Comparison of ENCODE assay signal across 1 cellular context in the genomic region with DNA sequence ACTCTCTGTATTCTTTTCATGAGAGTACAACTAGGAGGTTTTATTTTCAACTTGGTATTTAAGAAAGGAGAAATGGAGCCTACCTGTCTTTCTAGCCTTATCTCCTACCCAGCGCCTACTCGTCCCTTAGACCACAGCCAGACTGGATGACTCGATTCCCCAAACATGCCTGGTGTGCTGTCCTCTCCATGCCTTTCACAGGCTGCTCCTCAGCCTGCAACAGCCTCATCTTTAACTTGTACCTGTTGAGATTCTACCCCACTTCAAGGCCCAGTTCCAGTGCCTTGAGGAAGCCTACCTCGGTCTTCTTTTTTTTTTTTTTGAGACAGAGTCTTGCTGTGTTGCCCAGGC.
TF ChIP-seq lines count a peak whose summit lies in the region.

No MANE protein-coding gene starts in this region.

TF ChIP-seq in IMR-90, 13 proteins besides CTCF, POLR2A, EP300 and RAD21:
- TF ChIP-seq MAZ (IDR thresholded peaks at IDR 0.05; ENCODE audit: borderline replicate concordance, low read depth, low read length) (no peak), SMC3 (IDR thresholded peaks at IDR 0.05; ENCODE audit: low read depth, low read length) (no peak), MAFK (IDR thresholded peaks at IDR 0.05; ENCODE audit: low read depth, low read length) (no peak), CEBPB (IDR thresholded peaks at IDR 0.05; ENCODE audit: low read depth, low read length) (no peak)
- TF ChIP-seq, protein P1, sequence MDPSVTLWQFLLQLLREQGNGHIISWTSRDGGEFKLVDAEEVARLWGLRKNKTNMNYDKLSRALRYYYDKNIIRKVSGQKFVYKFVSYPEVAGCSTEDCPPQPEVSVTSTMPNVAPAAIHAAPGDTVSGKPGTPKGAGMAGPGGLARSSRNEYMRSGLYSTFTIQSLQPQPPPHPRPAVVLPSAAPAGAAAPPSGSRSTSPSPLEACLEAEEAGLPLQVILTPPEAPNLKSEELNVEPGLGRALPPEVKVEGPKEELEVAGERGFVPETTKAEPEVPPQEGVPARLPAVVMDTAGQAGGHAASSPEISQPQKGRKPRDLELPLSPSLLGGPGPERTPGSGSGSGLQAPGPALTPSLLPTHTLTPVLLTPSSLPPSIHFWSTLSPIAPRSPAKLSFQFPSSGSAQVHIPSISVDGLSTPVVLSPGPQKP (IDR thresholded peaks at IDR 0.05; ENCODE audit: borderline replicate concordance, low read depth, low read length) = no peak
- TF ChIP-seq, protein P2, sequence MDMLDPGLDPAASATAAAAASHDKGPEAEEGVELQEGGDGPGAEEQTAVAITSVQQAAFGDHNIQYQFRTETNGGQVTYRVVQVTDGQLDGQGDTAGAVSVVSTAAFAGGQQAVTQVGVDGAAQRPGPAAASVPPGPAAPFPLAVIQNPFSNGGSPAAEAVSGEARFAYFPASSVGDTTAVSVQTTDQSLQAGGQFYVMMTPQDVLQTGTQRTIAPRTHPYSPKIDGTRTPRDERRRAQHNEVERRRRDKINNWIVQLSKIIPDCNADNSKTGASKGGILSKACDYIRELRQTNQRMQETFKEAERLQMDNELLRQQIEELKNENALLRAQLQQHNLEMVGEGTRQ (IDR thresholded peaks at IDR 0.05; ENCODE audit: low read depth, low read length) = no peak
